1 cellular context compared by ENCODE assay signal in genomic region chr4:67721770-67722597, GRCh38.
TF ChIP-seq lines count a peak whose summit lies in the region.

No MANE protein-coding gene starts in this region.

TF ChIP-seq in WTC11, 78 proteins besides CTCF, POLR2A, EP300 and RAD21 (continued from another document and continues in another):
- TF ChIP-seq ATF2 (CRISPR knock-in tag; IDR thresholded peaks at IDR 0.05; ENCODE audit: borderline replicate concordance, low read depth) (no peak), CDX4 (CRISPR knock-in tag; IDR thresholded peaks at IDR 0.05; ENCODE audit: borderline replicate concordance) (no peak), NR3C1 (CRISPR knock-in tag; conservative IDR thresholded peaks at IDR 0.05; ENCODE audit: low read depth) (no peak), CBFB (CRISPR knock-in tag; IDR thresholded peaks at IDR 0.05; ENCODE audit: low read depth) (no peak), MXD4 (CRISPR knock-in tag; IDR thresholded peaks at IDR 0.05; ENCODE audit: borderline replicate concordance) (peak; percentile 97), IRF1 (CRISPR knock-in tag; IDR thresholded peaks at IDR 0.05) (no peak), CREM (CRISPR knock-in tag; IDR thresholded peaks at IDR 0.05) (no peak), ZNF671 (CRISPR knock-in tag; IDR thresholded peaks at IDR 0.05) (peak; percentile 94), E2F1 (CRISPR knock-in tag; IDR thresholded peaks at IDR 0.05) (no peak), USF1 (CRISPR knock-in tag; IDR thresholded peaks at IDR 0.05) (no peak), OVOL2 (CRISPR knock-in tag; IDR thresholded peaks at IDR 0.05; ENCODE audit: borderline replicate concordance) (no peak), ZBTB43 (CRISPR knock-in tag; IDR thresholded peaks at IDR 0.05) (no peak), ATF6 (CRISPR knock-in tag; IDR thresholded peaks at IDR 0.05) (no peak), FOXJ3 (CRISPR knock-in tag; IDR thresholded peaks at IDR 0.05; ENCODE audit: borderline replicate concordance) (no peak), CREB1 (CRISPR knock-in tag; IDR thresholded peaks at IDR 0.05) (no peak), NFYB (CRISPR knock-in tag; conservative IDR thresholded peaks at IDR 0.05; ENCODE audit: low read depth) (no peak), USF2 (CRISPR knock-in tag; IDR thresholded peaks at IDR 0.05) (no peak), FOXP1 (CRISPR knock-in tag; IDR thresholded peaks at IDR 0.05; ENCODE audit: borderline replicate concordance) (no peak), KAT7 (CRISPR knock-in tag; IDR thresholded peaks at IDR 0.05; ENCODE audit: borderline replicate concordance) (no peak), HMGXB4 (CRISPR knock-in tag; IDR thresholded peaks at IDR 0.05) (no peak), FOXP4 (CRISPR knock-in tag; IDR thresholded peaks at IDR 0.05) (no peak), PRDM15 (CRISPR knock-in tag; IDR thresholded peaks at IDR 0.05) (no peak), NR1H2 (CRISPR knock-in tag; IDR thresholded peaks at IDR 0.05) (no peak), NFATC4 (CRISPR knock-in tag; IDR thresholded peaks at IDR 0.05) (peak; percentile 90), JAZF1 (CRISPR knock-in tag; IDR thresholded peaks at IDR 0.05) (no peak), ZNF532 (CRISPR knock-in tag; IDR thresholded peaks at IDR 0.05; ENCODE audit: borderline replicate concordance) (peak; percentile 99), ATF1 (CRISPR knock-in tag; IDR thresholded peaks at IDR 0.05) (no peak), SOX15 (CRISPR knock-in tag; IDR thresholded peaks at IDR 0.05) (no peak), NFE2L1 (CRISPR knock-in tag; IDR thresholded peaks at IDR 0.05) (no peak), ZBTB21 (CRISPR knock-in tag; IDR thresholded peaks at IDR 0.05; ENCODE audit: borderline replicate concordance) (no peak), ZNF138 (CRISPR knock-in tag; conservative IDR thresholded peaks at IDR 0.05) (no peak), SMAD4 (CRISPR knock-in tag; IDR thresholded peaks at IDR 0.05) (no peak)
